In the genomic region with DNA sequence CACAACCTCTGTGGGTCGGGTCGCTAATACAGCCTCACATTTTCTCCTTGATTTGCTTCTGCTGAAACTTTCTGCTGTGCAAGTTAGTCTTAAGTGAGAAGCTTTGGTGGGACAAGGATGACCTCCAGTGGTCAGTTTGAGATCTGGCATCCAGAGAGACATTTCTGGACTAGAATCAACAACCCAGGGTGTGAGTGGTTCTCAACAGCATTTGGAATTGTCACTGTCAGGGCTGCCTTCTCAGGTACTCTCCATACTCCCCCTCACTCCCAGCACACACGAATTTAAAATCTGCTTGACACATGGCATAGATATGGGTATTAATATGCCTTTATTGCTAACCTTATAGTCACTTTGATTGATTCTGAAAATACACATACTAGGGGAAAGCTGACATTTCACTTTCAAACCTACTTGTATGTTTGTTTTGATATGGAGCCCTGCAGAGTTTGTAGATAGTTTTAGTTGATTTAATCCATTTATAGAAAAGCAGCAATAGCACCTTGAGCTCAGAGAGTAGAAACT, we compare ENCODE assay signal across 8 cellular contexts. TPM values are rescaled to one million over a fixed set of nuclear protein-coding genes. Genes with fewer than 3 reads are reported as not detected.
DNase-seq lines count a peak whose midpoint lies in the region; ATAC-seq and TF ChIP-seq lines count a peak whose summit lies in the region.

No MANE protein-coding gene starts in this region.

- no peaks in the 10 kb centered on the region for H4K20me1 ChIP-seq in KMS-11 (ENCODE audit: insufficient read depth)

- peaks cover 7 to 22% of the 10 kb centered on the region in 2 donors for H3K27me3 Mint-ChIP-seq in CD4-positive, alpha-beta memory T cell
- H3K27me3 Mint-ChIP-seq in activated T-helper 1 cell treated with anti-CD3 and anti-CD28 coated beads, Interleukin-12 subunit alpha, Interleukin-12 subunit beta, Interleukin-2, Interleukin-4 antibody, amounts not matched to agents 30 ng/mL and 10 ng/mL and 1 ng/mL, durations not matched to agents 14 hours and 24 hours and 36 hours (ENCODE audit: insufficient read depth) = peaks cover 14% of the 10 kb centered on the region

- no peak overlapping the region for H3K27ac ChIP-seq in CD4-positive, alpha-beta memory T cell (ENCODE audit: low read depth, low read length)
- H3K27ac ChIP-seq in KMS-11 = no peak overlapping the region
- no peak overlapping the region for H3K27ac ChIP-seq in aorta (ENCODE audit: low read depth in 1 of 2, low read length in 2 of 2)

- no peak overlapping the region for H3K4me3 ChIP-seq in CD4-positive, alpha-beta memory T cell (ENCODE audit: low read length in 2 of 2)
- H3K4me3 ChIP-seq in KMS-11 (IDR thresholded peaks at IDR 0.05; ENCODE audit: insufficient read depth, low read depth, low read length) (no peak overlapping the region), foreskin fibroblast (ENCODE audit: low read depth in 1 of 2, low read length in 2 of 2) (no peak overlapping the region), aorta (ENCODE audit: low read length in 2 of 2) (no peak overlapping the region)

- ATAC-seq in GM19324 (IDR thresholded peaks at IDR 0.05; ENCODE audit: low FRiP score, unreplicated experiment) (peak; percentile 66), aorta (ENCODE audit: low FRiP score) (peak; percentile 75)

- H3K27me3 ChIP-seq in CD4-positive, alpha-beta memory T cell (ENCODE audit: insufficient read depth, low read length) = no peaks in the 10 kb centered on the region
- H3K27me3 ChIP-seq in KMS-11 (ENCODE audit: insufficient read depth, low read depth) (no peaks in the 10 kb centered on the region), aorta (ENCODE audit: control insufficient read depth in 1 of 2, insufficient read depth in 2 of 2, low read length in 1 of 2) (no peaks in the 10 kb centered on the region)

- CTCF ChIA-PET in CD4-positive, alpha-beta memory T cell (lab: Charles Lee; ENCODE audit: partially characterized antibody) = interaction anchor here (0.6 to 3.6 kb wide), 14 partner anchors 8 to 1644 kb away, joined by 3 to 19 read pairs (median 4); no protein-coding TSS in a partner anchor

- 1 to 2% methylated on average over 3 of the region's 3 CpGs for WGBS in aorta, 2 donors

- no peaks in the 10 kb centered on the region for H3K79me2 ChIP-seq in KMS-11 (ENCODE audit: insufficient read depth, low read depth)

- H3K9me3 Mint-ChIP-seq in CD4-positive, alpha-beta memory T cell = no peaks in the 10 kb centered on the region
- H3K9me3 Mint-ChIP-seq in activated T-helper 1 cell treated with anti-CD3 and anti-CD28 coated beads, Interleukin-12 subunit alpha, Interleukin-12 subunit beta, Interleukin-2, Interleukin-4 antibody, amounts not matched to agents 30 ng/mL and 10 ng/mL and 1 ng/mL, durations not matched to agents 14 hours and 24 hours and 36 hours = no peaks in the 10 kb centered on the region

- POLR2A ChIA-PET in CD4-positive, alpha-beta memory T cell (lab: Charles Lee; ENCODE audit: partially characterized antibody) = interaction anchor here (0.6 kb wide), 1 partner anchor 39 kb away, joined by 3 read pairs; no protein-coding TSS in a partner anchor

- H3K9ac ChIP-seq in KMS-11 = no peak overlapping the region

- no peaks in the 10 kb centered on the region for H3K36me3 ChIP-seq in CD4-positive, alpha-beta memory T cell (ENCODE audit: insufficient read depth, low read length)
- H3K36me3 ChIP-seq in KMS-11 (ENCODE audit: insufficient read depth) = no peaks in the 10 kb centered on the region
- no peaks in the 10 kb centered on the region for H3K36me3 ChIP-seq in aorta (ENCODE audit: control insufficient read depth in 1 of 2, insufficient read depth in 2 of 2, low read length in 1 of 2)

- peaks cover 0 to 2% (median under 1%) of the 10 kb centered on the region in 4 donors for H3K4me1 Mint-ChIP-seq in CD4-positive, alpha-beta memory T cell
- no peaks in the 10 kb centered on the region for H3K4me1 Mint-ChIP-seq in activated T-helper 1 cell treated with anti-CD3 and anti-CD28 coated beads, Interleukin-12 subunit alpha, Interleukin-12 subunit beta, Interleukin-2, Interleukin-4 antibody, amounts not matched to agents 30 ng/mL and 10 ng/mL and 1 ng/mL, durations not matched to agents 14 hours and 24 hours and 36 hours (ENCODE audit: low read depth)

- H3K4me2 ChIP-seq in KMS-11 = no peak overlapping the region

- H3K4me1 ChIP-seq in CD4-positive, alpha-beta memory T cell (ENCODE audit: insufficient read depth, low read length) = no peaks in the 10 kb centered on the region
- H3K4me1 ChIP-seq in KMS-11 (ENCODE audit: low read depth, poor library complexity, severe bottlenecking) (peaks cover 22% of the 10 kb centered on the region), aorta (ENCODE audit: control insufficient read depth in 1 of 2, insufficient read depth in 2 of 2, low read length in 2 of 2) (no peaks in the 10 kb centered on the region)

- H3K9me3 ChIP-seq in CD4-positive, alpha-beta memory T cell (ENCODE audit: control insufficient read depth in 1 of 2, low read length in 2 of 2) = no peaks in the 10 kb centered on the region
- no peaks in the 10 kb centered on the region for H3K9me3 ChIP-seq in aorta (ENCODE audit: control insufficient read depth, low read length)

- H3K27ac Mint-ChIP-seq in CD4-positive, alpha-beta memory T cell = no peak overlapping the region
- no peak overlapping the region for H3K27ac Mint-ChIP-seq in activated T-helper 1 cell treated with anti-CD3 and anti-CD28 coated beads, Interleukin-12 subunit alpha, Interleukin-12 subunit beta, Interleukin-2, Interleukin-4 antibody, amounts not matched to agents 30 ng/mL and 10 ng/mL and 1 ng/mL, durations not matched to agents 14 hours and 24 hours and 36 hours

- peak; percentile 48 to 59 (median 52) for DNase-seq in CD4-positive, alpha-beta memory T cell
- DNase-seq in OCI-M1 (lab: John Stamatoyannopoulos, UW) (peak; percentile 78), foreskin fibroblast (peak; percentile 50 to 82), nucleus accumbens (lab: John Stamatoyannopoulos, UW) (peak in 42 of 56 donors; percentile 2 to 71 (median 34)), aorta (no peak)
- peak; percentile 14 for DNase-seq in activated T-helper 1 cell treated with anti-CD3 and anti-CD28 coated beads, Interleukin-12 subunit alpha, Interleukin-12 subunit beta, Interleukin-2, Interleukin-4 antibody, amounts not matched to agents 30 ng/mL and 10 ng/mL and 1 ng/mL, durations not matched to agents 14 hours and 24 hours and 36 hours (ENCODE audit: low spot score)

- no peaks in the 10 kb centered on the region for H3K36me3 Mint-ChIP-seq in CD4-positive, alpha-beta memory T cell
- H3K36me3 Mint-ChIP-seq in activated T-helper 1 cell treated with anti-CD3 and anti-CD28 coated beads, Interleukin-12 subunit alpha, Interleukin-12 subunit beta, Interleukin-2, Interleukin-4 antibody, amounts not matched to agents 30 ng/mL and 10 ng/mL and 1 ng/mL, durations not matched to agents 14 hours and 24 hours and 36 hours (ENCODE audit: low read depth) = no peaks in the 10 kb centered on the region

- intact Hi-C loops in CD4-positive, alpha-beta memory T cell (cut with micrococcal nuclease) = loop anchor here (1.0 to 5.0 kb wide), 2 partner anchors 60 to 1054 kb away; no protein-coding TSS in a partner anchor
- intact Hi-C loops in activated T-helper 1 cell treated with anti-CD3 and anti-CD28 coated beads, Interleukin-12 subunit alpha, Interleukin-12 subunit beta, Interleukin-2, Interleukin-4 antibody, amounts not matched to agents 30 ng/mL and 10 ng/mL and 1 ng/mL, durations not matched to agents 14 hours and 24 hours and 36 hours (cut with micrococcal nuclease) = loop anchor here (1.0 to 10.0 kb wide), 3 partner anchors 60 to 1057 kb away; no protein-coding TSS in a partner anchor
- intact Hi-C loops in aorta (cut with DNase I) = loop anchor here in 1 of 2 donors (5.0 kb wide), 1 partner anchor 244 kb away; no protein-coding TSS in a partner anchor

- H2AFZ ChIP-seq in KMS-11 (ENCODE audit: low read depth) = peak overlapping the region; percentile 47; the same call in 1 of the 2 replicates

- no peak overlapping the region for H3K4me3 Mint-ChIP-seq in CD4-positive, alpha-beta memory T cell
- no peak overlapping the region for H3K4me3 Mint-ChIP-seq in activated T-helper 1 cell treated with anti-CD3 and anti-CD28 coated beads, Interleukin-12 subunit alpha, Interleukin-12 subunit beta, Interleukin-2, Interleukin-4 antibody, amounts not matched to agents 30 ng/mL and 10 ng/mL and 1 ng/mL, durations not matched to agents 14 hours and 24 hours and 36 hours

- TF ChIP-seq CTCF in KMS-11 (conservative IDR thresholded peaks at IDR 0.05; ENCODE audit: low read depth, low read length) = peak; percentile 69
- peak; percentile 76 for TF ChIP-seq CTCF in foreskin fibroblast (IDR thresholded peaks at IDR 0.05; ENCODE audit: low read depth, low read length)

RNA-seq across cellular contexts. Expression of a gene that starts 13.2 kb away (rescaled TPM):
- total RNA-seq in CD4-positive, alpha-beta memory T cell = not detected
- not detected for polyA plus RNA-seq in CD4-positive, alpha-beta memory T cell
- not detected in 2 replicates for total RNA-seq in activated T-helper 1 cell treated with anti-CD3 and anti-CD28 coated beads, Interleukin-12 subunit alpha, Interleukin-12 subunit beta, Interleukin-2, Interleukin-4 antibody, amounts not matched to agents 30 ng/mL and 10 ng/mL and 1 ng/mL, durations not matched to agents 14 hours and 24 hours and 36 hours
- total RNA-seq in aorta = not detected
- polyA plus RNA-seq in aorta = not detected

RNA-seq across cellular contexts. Expression of a gene that starts 31.5 kb away (rescaled TPM):
- total RNA-seq in CD4-positive, alpha-beta memory T cell = 10 to 100 TPM; 45.6 to 49.0 TPM
- polyA plus RNA-seq in CD4-positive, alpha-beta memory T cell = 100 to 1,000 TPM in 1 of 2 donors, 10 to 100 TPM in 1; 90.2 to 103 TPM
- total RNA-seq in activated T-helper 1 cell treated with anti-CD3 and anti-CD28 coated beads, Interleukin-12 subunit alpha, Interleukin-12 subunit beta, Interleukin-2, Interleukin-4 antibody, amounts not matched to agents 30 ng/mL and 10 ng/mL and 1 ng/mL, durations not matched to agents 14 hours and 24 hours and 36 hours = 130 and 131 TPM in 2 replicates
- 10 to 100 TPM; 36.0 to 39.4 TPM for total RNA-seq in aorta
- polyA plus RNA-seq in aorta = 10 to 100 TPM; 50.6 to 63.9 TPM

Comparison
In these comparisons a context has a peak if more than half of its experiments do, and no peak if none do; other contexts are left out.
1. DNase-seq: peak in CD4-positive, alpha-beta memory T cell (5 of 5), OCI-M1 (single experiment), activated T-helper 1 cell treated with anti-CD3 and anti-CD28 coated beads, Interleukin-12 subunit alpha, Interleukin-12 subunit beta, Interleukin-2, Interleukin-4 antibody, amounts not matched to agents 30 ng/mL and 10 ng/mL and 1 ng/mL, durations not matched to agents 14 hours and 24 hours and 36 hours (single experiment), foreskin fibroblast (2 of 2) and nucleus accumbens (42 of 56); none in aorta (0 of 2).